13 cellular contexts compared by ENCODE assay signal in the genomic region with DNA sequence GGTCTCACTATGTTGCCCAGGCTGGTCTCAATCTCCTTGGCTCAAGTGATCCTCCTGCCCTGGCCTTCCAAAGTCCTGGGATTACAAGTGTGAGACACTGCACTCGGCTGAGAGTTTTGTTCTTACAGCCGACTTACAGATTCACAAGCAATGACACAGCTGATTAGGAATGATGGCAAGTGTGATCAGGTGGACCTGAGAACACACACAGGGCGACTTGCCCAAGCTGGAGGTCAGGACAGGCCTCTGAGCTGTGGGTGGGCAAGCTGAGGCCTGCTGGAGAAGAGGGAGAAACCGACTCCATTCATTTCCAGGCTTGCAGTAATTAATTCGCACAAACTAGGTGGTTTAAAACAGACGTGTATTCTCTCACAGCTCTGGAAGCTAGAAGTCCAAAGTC. TPM values are rescaled to one million over a fixed set of nuclear protein-coding genes. Genes with fewer than 3 reads are reported as not detected.
"Had no signal": no experiment of that assay in that cellular context is flagged by ENCODE, and none has a peak within 500 bp of the region (broad histone marks: within the 10 kb centered on the region; RNA-seq: fewer than 3 reads in every experiment).

No MANE protein-coding gene starts in this region.

- H3K36me3 ChIP-seq: ascending aorta, spleen, suprapubic skin had no signal

- H3K27me3 ChIP-seq: ascending aorta, suprapubic skin had no signal

- DNase-seq: activated naive CD4-positive, alpha-beta T cell treated with Interleukin-2 at 50 U/mL for 16 hours; activated naive CD8-positive, alpha-beta T cell treated with anti-CD3 and anti-CD28 coated beads, Interleukin-2, amount 50 U/mL, for 24 hours; foreskin fibroblast; glutamatergic neuron; hypothalamus; kidney glomerular epithelial cell; psoas muscle; spleen; T-cell; T1000 had no signal

- H3K4me3 ChIP-seq: ascending aorta, psoas muscle, spleen, suprapubic skin had no signal

RNA-seq across cellular contexts. Expression of a gene that starts 18.4 kb away (rescaled TPM):
- total RNA-seq: dermis microvascular lymphatic vessel endothelial cell had no signal
